23 cellular contexts compared by ENCODE assay signal in the genomic region with DNA sequence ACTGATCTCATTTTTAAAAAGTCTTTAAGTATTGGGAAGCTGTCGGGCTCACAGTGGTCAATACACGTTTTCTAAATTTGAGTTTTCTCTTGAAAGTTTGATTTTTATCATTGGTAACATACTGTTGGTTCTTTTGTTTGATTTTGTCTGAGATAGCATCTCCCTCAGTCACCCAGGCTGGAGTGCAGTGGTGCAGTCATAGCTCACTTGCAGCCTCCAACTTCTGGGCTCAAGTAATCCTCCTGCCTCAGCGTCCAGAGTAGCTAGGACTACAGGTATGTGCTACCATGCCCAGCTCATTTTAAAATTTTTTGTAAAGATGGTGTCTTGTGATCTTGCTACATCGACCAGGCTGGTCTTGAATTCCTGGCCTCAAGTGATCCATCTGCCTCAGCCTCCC. TPM values are rescaled to one million over a fixed set of nuclear protein-coding genes. Genes with fewer than 3 reads are reported as not detected.
DNase-seq lines count a peak whose midpoint lies in the region; ATAC-seq lines count a peak whose summit lies in the region.
"Had no signal": no experiment of that assay in that cellular context is flagged by ENCODE, and none has a peak within 500 bp of the region (broad histone marks: within the 10 kb centered on the region; RNA-seq: fewer than 3 reads in every experiment).

No MANE protein-coding gene starts in this region.

- H3K9me3 ChIP-seq in right cardiac atrium (ENCODE audit: control insufficient read depth, low read length) = no peaks in the 10 kb centered on the region
- H3K9me3 ChIP-seq: Caco-2, HAP-1, SJCRH30 had no signal

- H3K4me1 ChIP-seq in right cardiac atrium (ENCODE audit: control insufficient read depth, insufficient read depth, low read length) = peaks cover 4% of the 10 kb centered on the region
- H3K4me1 ChIP-seq: Caco-2, HAP-1, SJCRH30 had no signal

- H3K27me3 Mint-ChIP-seq in activated T-helper 17 cell treated with anti-CD3 and anti-CD28 coated beads, Interleukin-2, amount 50 U/mL, for 72 hours = no peaks in the 10 kb centered on the region
- H3K27me3 Mint-ChIP-seq in naive thymus-derived CD8-positive, alpha-beta T cell = no peaks in the 10 kb centered on the region
- H3K27me3 Mint-ChIP-seq: IgD-negative memory B cell had no signal

- H3K27ac Mint-ChIP-seq in activated T-helper 17 cell treated with anti-CD3 and anti-CD28 coated beads, Interleukin-2, amount 50 U/mL, for 72 hours = peak overlapping the region; percentile 62
- H3K27ac Mint-ChIP-seq in naive thymus-derived CD8-positive, alpha-beta T cell = peak overlapping the region; percentile 62 to 98 (median 84)
- H3K27ac Mint-ChIP-seq: CD14-positive monocyte, GM23338 had no signal

- 96% methylated on average over 4 of the region's 4 CpGs for WGBS in right cardiac atrium

- H3K36me3 Mint-ChIP-seq in activated T-helper 17 cell treated with anti-CD3 and anti-CD28 coated beads, Interleukin-2, amount 50 U/mL, for 72 hours (ENCODE audit: low read depth) = peaks cover 96% of the 10 kb centered on the region
- H3K36me3 Mint-ChIP-seq in naive thymus-derived CD8-positive, alpha-beta T cell = peaks cover 14 to 85% (median 29%) of the 10 kb centered on the region in 3 donors

- peak; percentile 6 for DNase-seq in cardiac septum (ENCODE audit: low spot score)
- no peak for DNase-seq in right cardiac atrium
- no peak for DNase-seq in naive thymus-derived CD8-positive, alpha-beta T cell
- no peak for DNase-seq in NCI-H187 (lab: John Stamatoyannopoulos, UW)
- no peak for DNase-seq in DMS153 treated with DMSO at 0.1 percent for 48 hours (lab: John Stamatoyannopoulos, UW; ENCODE audit: unreplicated experiment)
- DNase-seq in sciatic nerve (ENCODE audit: low spot score) = no peak
- DNase-seq: Caco-2, DMS 273 treated with DMSO at 0.1 percent for 48 hours, DND-41, NCI-H1105 treated with DMSO at 0.1 percent for 48 hours, NCI-H1694, NCI-H2081 treated with DMSO at 0.1 percent for 48 hours, NCI-H2171 treated with DMSO at 0.1 percent for 48 hours, NCI-H446, NCI-H526, OCI-M1, SJCRH30 had no signal

- H3K27ac ChIP-seq in right cardiac atrium (ENCODE audit: low read length) = no peak overlapping the region
- H3K27ac ChIP-seq: SJCRH30 had no signal

- intact Hi-C loops in cardiac septum (cut with DNase I) (no loop called here), right cardiac atrium (cut with DNase I) (no loop called here), sciatic nerve (cut with DNase I) (no loop called here)

- no peak for ATAC-seq in right cardiac atrium
- ATAC-seq in activated T-helper 17 cell treated with anti-CD3 and anti-CD28 coated beads, Interleukin-2, amount 50 U/mL, for 72 hours (replicated peaks) = no peak
- no peak for ATAC-seq in naive thymus-derived CD8-positive, alpha-beta T cell
- no peak for ATAC-seq in sciatic nerve
- ATAC-seq: GM12878, GM23338 had no signal

- no peak overlapping the region for H3K4me3 ChIP-seq in right cardiac atrium (ENCODE audit: low read length)
- H3K4me3 ChIP-seq: GM12878, GM23338, HAP-1, SJCRH30 had no signal

- no peaks in the 10 kb centered on the region for H3K27me3 ChIP-seq in right cardiac atrium (ENCODE audit: control insufficient read depth, insufficient read depth)
- H3K27me3 ChIP-seq: SJCRH30 had no signal

- POLR2A ChIA-PET in naive thymus-derived CD8-positive, alpha-beta T cell (lab: Charles Lee) = interaction anchor here (0.6 to 1.9 kb wide), 4 partner anchors 10 to 300 kb away, joined by 3 to 12 read pairs (median 4); a partner anchor contains a TSS

- H3K4me3 Mint-ChIP-seq in activated T-helper 17 cell treated with anti-CD3 and anti-CD28 coated beads, Interleukin-2, amount 50 U/mL, for 72 hours = no peak overlapping the region
- peak overlapping the region in 7 of 10 donors; percentile 8 to 43 (median 26) for H3K4me3 Mint-ChIP-seq in naive thymus-derived CD8-positive, alpha-beta T cell
- H3K4me3 Mint-ChIP-seq: GM23338 had no signal

- H3K4me1 Mint-ChIP-seq in activated T-helper 17 cell treated with anti-CD3 and anti-CD28 coated beads, Interleukin-2, amount 50 U/mL, for 72 hours = peaks cover 36% of the 10 kb centered on the region
- H3K4me1 Mint-ChIP-seq in naive thymus-derived CD8-positive, alpha-beta T cell = peaks cover 28 to 81% (median 73%) of the 10 kb centered on the region in 4 donors
- H3K4me1 Mint-ChIP-seq: GM23338 had no signal

- H3K9me3 Mint-ChIP-seq in activated T-helper 17 cell treated with anti-CD3 and anti-CD28 coated beads, Interleukin-2, amount 50 U/mL, for 72 hours = no peaks in the 10 kb centered on the region
- H3K9me3 Mint-ChIP-seq in naive thymus-derived CD8-positive, alpha-beta T cell = no peaks in the 10 kb centered on the region
- H3K9me3 Mint-ChIP-seq: GM23338, IgD-negative memory B cell had no signal

RNA-seq across cellular contexts. Expression of a gene that starts 9.1 kb away (rescaled TPM):
- 19.0 TPM for total RNA-seq in cardiac septum
- 10 to 100 TPM; 20.5 to 22.6 (median 21.3) TPM for total RNA-seq in right cardiac atrium
- 21.2 TPM for polyA plus RNA-seq in right cardiac atrium
- 10 to 100 TPM; 21.0 to 27.9 TPM for total RNA-seq in activated T-helper 17 cell treated with anti-CD3 and anti-CD28 coated beads, Interleukin-2, amount 50 U/mL, for 72 hours
- 10 to 100 TPM; 48.7 to 50.6 TPM for total RNA-seq in naive thymus-derived CD8-positive, alpha-beta T cell
- 10 to 100 TPM in 1 of 3 donors, 1 to 10 TPM in 2; 1.9 to 14.3 (median 5.5) TPM for polyA plus RNA-seq in naive thymus-derived CD8-positive, alpha-beta T cell
- 26.7 TPM for total RNA-seq in sciatic nerve

RNA-seq across cellular contexts. Expression of a gene that starts 53.8 kb away (rescaled TPM):
- total RNA-seq in cardiac septum = 1.7 TPM
- total RNA-seq in right cardiac atrium = 1 to 10 TPM; 2.2 to 3.6 (median 2.7) TPM
- polyA plus RNA-seq in right cardiac atrium = 1.3 TPM
- 100 to 1,000 TPM; 117 to 133 TPM for total RNA-seq in activated T-helper 17 cell treated with anti-CD3 and anti-CD28 coated beads, Interleukin-2, amount 50 U/mL, for 72 hours
- 100 to 1,000 TPM; 263 to 268 TPM for total RNA-seq in naive thymus-derived CD8-positive, alpha-beta T cell
- polyA plus RNA-seq in naive thymus-derived CD8-positive, alpha-beta T cell = 100 to 1,000 TPM in 2 of 3 donors, 10 to 100 TPM in 1; 93.7 to 196 (median 136) TPM
- total RNA-seq in sciatic nerve = 11.6 TPM
